ENCODE assay signal across 9 cellular contexts in the genomic region with DNA sequence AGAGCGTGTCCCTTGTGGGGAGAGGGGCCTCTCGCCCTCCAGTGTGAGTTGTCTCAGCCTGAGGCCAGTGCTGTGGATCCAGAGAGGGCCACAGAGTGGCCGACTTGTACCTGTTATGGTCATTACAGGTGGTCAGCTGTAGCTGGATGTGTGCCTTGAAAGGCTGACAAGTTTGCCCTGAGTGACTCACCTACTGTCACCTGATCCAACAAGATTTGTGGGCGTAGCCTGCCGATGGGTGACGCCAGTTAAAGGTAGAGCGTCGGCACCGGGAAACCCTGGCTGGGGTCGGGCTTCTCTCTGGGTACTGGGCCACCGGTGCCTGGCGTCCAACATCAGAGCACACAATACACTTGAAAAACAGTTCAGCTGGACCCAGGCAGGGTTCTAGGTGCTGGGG. TPM values are rescaled to one million over a fixed set of nuclear protein-coding genes. Genes with fewer than 3 reads are reported as not detected.
DNase-seq lines count a peak whose midpoint lies in the region; ATAC-seq and TF ChIP-seq lines count a peak whose summit lies in the region.
"Had no signal": no experiment of that assay in that cellular context is flagged by ENCODE, and none has a peak within 500 bp of the region (broad histone marks: within the 10 kb centered on the region; RNA-seq: fewer than 3 reads in every experiment).

No MANE protein-coding gene starts in this region.

- no peak for ATAC-seq in HG03139 (IDR thresholded peaks at IDR 0.05; ENCODE audit: unreplicated experiment)

- H3K27ac Mint-ChIP-seq in H9: peak overlapping the region; percentile 44 to 96 (median 89); a peak in 5 of 7 replicates

- H2BK20ac ChIP-seq in H9 (ENCODE audit: low read depth, low read length, poor library complexity, severe bottlenecking): no peak overlapping the region

- no CpG with 5 or more reads among the region's 12 CpGs for WGBS in H9 (ENCODE audit: extremely low coverage, insufficient read length, low lambda C conversion rate)

- no peak overlapping the region for H3K4me3 Mint-ChIP-seq in H9

- H3K14ac ChIP-seq in H9 (ENCODE audit: insufficient read depth, low read length): no peak overlapping the region

- H3K79me2 ChIP-seq in H9 (ENCODE audit: insufficient read depth, low read length): no peaks in the 10 kb centered on the region

- H3K23ac ChIP-seq in H9 (ENCODE audit: insufficient read length, low read depth, low read length): no peak overlapping the region

- no peaks in the 10 kb centered on the region for H3K9me3 Mint-ChIP-seq in H9

- H3K27me3 ChIP-seq in H9 (ENCODE audit: insufficient read depth, low read length): no peaks in the 10 kb centered on the region
- H3K27me3 ChIP-seq: cardiac muscle cell had no signal

- peaks cover 16 to 42% (median 21%) of the 10 kb centered on the region in 3 experiments for H3K36me3 Mint-ChIP-seq in H9 (ENCODE audit: insufficient read depth in 1 of 3, low read depth in 3 of 3)

- H3K9ac ChIP-seq in H9 (ENCODE audit: extremely low read depth, insufficient read length, low read length): no peak overlapping the region

- H3K4me1 Mint-ChIP-seq in H9: peaks cover 37 to 45% of the 10 kb centered on the region in 2 experiments

- H3T11ph ChIP-seq in H9 (ENCODE audit: low read length): no peak overlapping the region

- no peaks in the 10 kb centered on the region for H4K20me1 ChIP-seq in H9 (ENCODE audit: control insufficient read depth, insufficient read depth, insufficient read length)

- H3K4ac ChIP-seq in H9 (ENCODE audit: low read depth, low read length): no peak overlapping the region

- TF ChIP-seq CTCF in H9 (conservative IDR thresholded peaks at IDR 0.05): no peak

- no peak overlapping the region for H4K8ac ChIP-seq in H9 (replicated peaks; ENCODE audit: insufficient read length, low read depth, low read length)

- no peak overlapping the region for H3K18ac ChIP-seq in H9 (ENCODE audit: insufficient read length, low read depth, low read length)

- no peak overlapping the region for H2BK15ac ChIP-seq in H9 (ENCODE audit: low read depth, low read length)

- H2AK5ac ChIP-seq in H9 (ENCODE audit: insufficient read length, low read length): no peak overlapping the region

- DNase-seq in H9: peak; percentile 86
- DNase-seq in activated CD4-positive, alpha-beta T cell treated with anti-CD3 and anti-CD28 coated beads for 48 hours: peak; percentile 67
- DNase-seq in effector CD4-positive, alpha-beta T cell: peak; percentile 84
- DNase-seq in stimulated activated CD4-positive, alpha-beta T cell treated with anti-CD3 and anti-CD28 coated beads, Interleukin-2, amount 100 ng/mL, for 24 hours: peak; percentile 38 to 70
- no peak for DNase-seq in NCI-H82 (lab: John Stamatoyannopoulos, UW)
- no peak for DNase-seq in dedifferentiated amniotic fluid mesenchymal stem cell (ENCODE audit: extremely low spot score)
- no peak for DNase-seq in NCI-H69 (lab: John Stamatoyannopoulos, UW)

- no peaks in the 10 kb centered on the region for H3K79me1 ChIP-seq in H9 (ENCODE audit: insufficient read depth, low read depth, low read length, poor library complexity, severe bottlenecking)

- no peak overlapping the region for H3K4me2 ChIP-seq in H9 (ENCODE audit: insufficient read depth, insufficient read length, low read length)

- H3K27ac ChIP-seq in H9 (ENCODE audit: insufficient read length, low read depth, low read length): no peak overlapping the region
- H3K27ac ChIP-seq: cardiac muscle cell had no signal

- H3K27me3 Mint-ChIP-seq in H9 (ENCODE audit: low read depth): peaks cover 4% of the 10 kb centered on the region

- H2BK12ac ChIP-seq in H9 (ENCODE audit: insufficient read length, low read depth, low read length): no peak overlapping the region

- H3K23me2 ChIP-seq in H9 (ENCODE audit: insufficient read length, low read depth, low read length, poor library complexity, severe bottlenecking): peaks cover 5% of the 10 kb centered on the region

- H3K4me1 ChIP-seq in H9 (ENCODE audit: insufficient read depth, low read length): peaks cover 10% of the 10 kb centered on the region; the same call in 1 of the 2 replicates

- H2BK5ac ChIP-seq in H9 (ENCODE audit: insufficient read length, low read length): no peak overlapping the region

- H3K56ac ChIP-seq in H9 (ENCODE audit: insufficient read length, low read depth, low read length): no peak overlapping the region

- H4K5ac ChIP-seq in H9 (ENCODE audit: insufficient read length, low read depth, low read length): no peak overlapping the region

- H2AFZ ChIP-seq in H9 (ENCODE audit: low read length): no peak overlapping the region

- no peak overlapping the region for H2BK120ac ChIP-seq in H9 (ENCODE audit: low read depth, low read length, poor library complexity, severe bottlenecking)

- H3K9me3 ChIP-seq in H9 (ENCODE audit: control insufficient read depth, low read depth, low read length): no peaks in the 10 kb centered on the region

- no peak overlapping the region for H4K91ac ChIP-seq in H9 (ENCODE audit: insufficient read length, low read depth, low read length)

RNA-seq across cellular contexts. Expression of gene ISG20, which starts 2.8 kb away (rescaled TPM):
- total RNA-seq in H9 (2021): 4.4 and 7.4 TPM in 2 replicates

RNA-seq across cellular contexts. Expression of gene AEN, which starts 14.9 kb away (rescaled TPM):
- 132 and 136 TPM in 2 replicates for total RNA-seq in H9 (2021)

Comparison
In these comparisons a context has a peak if more than half of its experiments do, and no peak if none do; other contexts are left out.
1. DNase-seq: peak in H9 (single experiment), activated CD4-positive, alpha-beta T cell treated with anti-CD3 and anti-CD28 coated beads for 48 hours (single experiment), effector CD4-positive, alpha-beta T cell (single experiment) and stimulated activated CD4-positive, alpha-beta T cell treated with anti-CD3 and anti-CD28 coated beads, Interleukin-2, amount 100 ng/mL, for 24 hours (2 of 2); none in NCI-H82 (single experiment), dedifferentiated amniotic fluid mesenchymal stem cell (single experiment) and NCI-H69 (single experiment).